25 cellular contexts compared by ENCODE assay signal in the genomic region with DNA sequence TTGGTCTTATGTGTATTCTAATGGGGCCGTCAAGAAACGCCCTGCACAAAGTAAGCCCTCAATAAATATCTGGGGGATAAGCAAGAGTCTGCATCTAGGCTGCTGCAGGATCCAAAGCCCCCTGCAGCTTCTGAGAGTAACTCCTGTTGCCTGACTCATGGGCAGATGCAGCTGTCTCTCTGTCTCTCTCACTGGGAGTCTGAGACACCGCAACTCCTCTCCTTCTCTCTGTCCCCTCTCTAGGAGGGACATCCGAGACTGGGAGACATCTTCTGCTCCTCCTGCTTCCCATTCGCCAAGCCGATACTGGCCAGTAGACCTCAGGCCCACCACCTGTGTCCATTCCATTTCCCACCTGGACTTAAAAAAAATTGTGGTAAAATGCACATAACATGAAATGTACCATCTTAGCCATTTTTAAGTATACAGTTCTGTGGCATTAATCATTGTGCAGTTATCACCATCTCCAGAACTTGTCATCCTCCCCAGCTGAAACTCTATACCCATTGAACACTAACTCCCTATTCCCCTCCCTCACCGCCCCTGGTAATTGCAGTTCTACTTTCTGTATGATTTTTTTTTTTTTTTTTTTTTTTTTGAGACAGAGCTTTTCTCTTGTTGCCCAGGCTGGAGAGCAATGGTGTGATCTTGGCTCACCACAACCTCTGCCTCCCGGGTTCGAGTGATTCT. TPM values are rescaled to one million over a fixed set of nuclear protein-coding genes. Genes with fewer than 3 reads are reported as not detected.
A peak's percentile ranks its signal among the peaks of the same experiment; 100 is the strongest.
DNase-seq lines count a peak whose midpoint lies in the region; ATAC-seq, FAIRE-seq and TF ChIP-seq lines count a peak whose summit lies in the region.
"Had no signal": no experiment of that assay in that cellular context is flagged by ENCODE, and none has a peak within 500 bp of the region (broad histone marks: within the 10 kb centered on the region; RNA-seq: fewer than 3 reads in every experiment).

No MANE protein-coding gene starts in this region.

- H3K27ac ChIP-seq in skeletal muscle tissue (ENCODE audit: low read depth, low read length), result peak overlapping the region; percentile 54
- H3K27ac ChIP-seq: BLaER1 treated with 17β-estradiol and CSF1 and Interleukin-3, amounts not matched to agents 10 nM and 100 nM; cardiac muscle cell; tibial nerve had no signal

- ATAC-seq in GM18498 (IDR thresholded peaks at IDR 0.05; ENCODE audit: unreplicated experiment) (no peak), GM19023 (IDR thresholded peaks at IDR 0.05; ENCODE audit: unreplicated experiment) (no peak), HG03025 (IDR thresholded peaks at IDR 0.05; ENCODE audit: low FRiP score, unreplicated experiment) (no peak)
- ATAC-seq: activated naive CD4-positive, alpha-beta T cell treated with anti-CD3 and anti-CD28 coated beads, Interleukin-2, amount 50 U/mL, for 72 hours; activated T-helper 17 cell treated with anti-CD3 and anti-CD28 coated beads, Interleukin-2, amount 50 U/mL, for 72 hours had no signal

- H3K27me3 ChIP-seq in skeletal muscle tissue (ENCODE audit: control insufficient read depth in 3 of 3, insufficient read depth in 3 of 3, low read length in 3 of 3), result no peaks in the 10 kb centered on the region
- H3K27me3 ChIP-seq: cardiac muscle cell had no signal

- in situ Hi-C loops in astrocyte of the spinal cord (cut with HindIII; ENCODE audit: low sequenced_read_pairs), result no loop called here

- H3K9me3 ChIP-seq in skeletal muscle tissue (ENCODE audit: control insufficient read depth in 3 of 3, low read length in 3 of 3), result no peaks in the 10 kb centered on the region
- H3K9me3 ChIP-seq: Caco-2 had no signal

- no peak for TF ChIP-seq CTCF in astrocyte of the spinal cord (IDR thresholded peaks at IDR 0.05; ENCODE audit: low read depth, low read length)

- peaks cover 52 to 64% (median 54%) of the 10 kb centered on the region in 3 donors for H3K4me1 ChIP-seq in skeletal muscle tissue (ENCODE audit: control insufficient read depth in 3 of 3, insufficient read depth in 3 of 3, low read length in 3 of 3)
- H3K4me1 ChIP-seq: tibial nerve had no signal

- H3K36me3 ChIP-seq in skeletal muscle tissue (ENCODE audit: control insufficient read depth in 3 of 3, insufficient read depth in 3 of 3, low read length in 3 of 3), result peaks cover 0 to 3% (median 0%) of the 10 kb centered on the region in 3 donors
- H3K36me3 ChIP-seq: cardiac muscle cell, tibial nerve had no signal

- no peak overlapping the region for H3K9ac ChIP-seq in skeletal muscle tissue (ENCODE audit: low read depth in 1 of 3, low read length in 3 of 3)
- H3K9ac ChIP-seq: BLaER1 treated with 17β-estradiol and CSF1 and Interleukin-3, amounts not matched to agents 10 nM and 100 nM had no signal

- no peak overlapping the region for H3K4me3 ChIP-seq in astrocyte of the spinal cord (ENCODE audit: low read depth, low read length)
- no peak overlapping the region for H3K4me3 ChIP-seq in skeletal muscle tissue (ENCODE audit: low read length in 3 of 3)
- H3K4me3 ChIP-seq: BLaER1 treated with 17β-estradiol and CSF1 and Interleukin-3, amounts not matched to agents 10 nM and 100 nM; cardiac muscle cell; tibial nerve had no signal

- peak; percentile 20 for FAIRE-seq in HTR-8/SVneo (lab: Jason Lieb, UNC)

- DNase-seq in HTR-8/SVneo (ENCODE audit: insufficient read length, low spot score) (no peak), astrocyte of the spinal cord (ENCODE audit: low read depth, low spot score) (peak; percentile 32), mesenteric fat pad (ENCODE audit: low spot score) (peak; percentile 64)
- DNase-seq: activated CD4-positive, alpha-beta memory T cell treated with anti-CD3 and anti-CD28 coated beads, Interleukin-2, amount 10 ng/mL, durations not matched to agents 7 days and 5 days; activated CD4-positive, alpha-beta T cell treated with anti-CD3 and anti-CD28 coated beads for 1 hour; activated CD8-positive, alpha-beta memory T cell treated with anti-CD3 and anti-CD28 coated beads, Interleukin-2, amount 50 U/mL, for 48 hours; Caco-2; DMS79; GDM1; H9; islet precursor cell; mammary epithelial cell; NCI-H1436 treated with DMSO at 0.1 percent for 48 hours; NCI-H2107; NCI-H446 treated with DMSO at 0.1 percent for 48 hours; NCI-H82 had no signal

RNA-seq across cellular contexts. Expression of a gene that starts 20.1 kb away (rescaled TPM):
- total RNA-seq in mesenteric fat pad (54.1 TPM), skeletal muscle tissue (88.7 TPM)
- total RNA-seq: activated CD4-positive, alpha-beta memory T cell treated with anti-CD3 and anti-CD28 coated beads, Interleukin-2, amount 10 ng/mL, durations not matched to agents 7 days and 5 days had no signal
